In the genomic region with DNA sequence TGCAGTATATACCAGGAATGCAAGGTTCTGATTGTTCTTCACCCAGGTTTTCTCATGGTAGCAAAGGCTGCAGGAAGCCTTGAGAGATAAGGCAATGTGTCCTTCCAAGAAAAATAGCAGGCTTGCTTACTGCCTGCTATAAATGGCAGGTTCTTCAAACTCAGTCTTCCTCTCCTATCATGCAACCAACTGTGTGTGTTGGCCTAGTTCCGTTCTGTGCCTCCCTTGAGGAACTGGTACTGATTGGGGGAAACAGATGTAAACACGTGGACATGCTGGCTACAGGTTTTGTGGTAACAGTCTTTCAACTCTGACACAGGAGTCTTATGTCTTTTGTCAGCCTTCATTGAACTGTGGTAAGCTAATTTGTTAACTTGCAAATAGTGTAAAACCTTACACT, we compare ENCODE assay signal across 2 cellular contexts.
TF ChIP-seq lines count a peak whose summit lies in the region.

No MANE protein-coding gene starts in this region.

TF ChIP-seq in H1, 55 proteins besides CTCF, POLR2A, EP300 and RAD21 (continued from another document):
- TF ChIP-seq TCF12 (IDR thresholded peaks at IDR 0.05; ENCODE audit: low read depth, low read length) (no peak), SP2 (IDR thresholded peaks at IDR 0.05; ENCODE audit: low read length) (no peak), JUN (IDR thresholded peaks at IDR 0.05; ENCODE audit: low read depth, low read length) (no peak), HDAC2 (IDR thresholded peaks at IDR 0.05; ENCODE audit: borderline replicate concordance in 1 of 2, low read depth in 2 of 2, low read length in 2 of 2) (no peak), EZH2 (IDR thresholded peaks at IDR 0.05; ENCODE audit: low read depth, low read length, severe bottlenecking) (no peak), TAF7 (optimal IDR thresholded peaks at IDR 0.05; ENCODE audit: borderline replicate concordance, low read depth, low read length) (no peak), SRF (IDR thresholded peaks at IDR 0.05; ENCODE audit: low read depth, low read length) (no peak), ASH2L (IDR thresholded peaks at IDR 0.05; ENCODE audit: low read length) (no peak)
- TF ChIP-seq, protein P1, sequence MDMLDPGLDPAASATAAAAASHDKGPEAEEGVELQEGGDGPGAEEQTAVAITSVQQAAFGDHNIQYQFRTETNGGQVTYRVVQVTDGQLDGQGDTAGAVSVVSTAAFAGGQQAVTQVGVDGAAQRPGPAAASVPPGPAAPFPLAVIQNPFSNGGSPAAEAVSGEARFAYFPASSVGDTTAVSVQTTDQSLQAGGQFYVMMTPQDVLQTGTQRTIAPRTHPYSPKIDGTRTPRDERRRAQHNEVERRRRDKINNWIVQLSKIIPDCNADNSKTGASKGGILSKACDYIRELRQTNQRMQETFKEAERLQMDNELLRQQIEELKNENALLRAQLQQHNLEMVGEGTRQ (IDR thresholded peaks at IDR 0.05; ENCODE audit: low read length), result no peak
- TF ChIP-seq, protein P2, sequence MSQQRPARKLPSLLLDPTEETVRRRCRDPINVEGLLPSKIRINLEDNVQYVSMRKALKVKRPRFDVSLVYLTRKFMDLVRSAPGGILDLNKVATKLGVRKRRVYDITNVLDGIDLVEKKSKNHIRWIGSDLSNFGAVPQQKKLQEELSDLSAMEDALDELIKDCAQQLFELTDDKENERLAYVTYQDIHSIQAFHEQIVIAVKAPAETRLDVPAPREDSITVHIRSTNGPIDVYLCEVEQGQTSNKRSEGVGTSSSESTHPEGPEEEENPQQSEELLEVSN (IDR thresholded peaks at IDR 0.05), result no peak
- TF ChIP-seq, protein P3, sequence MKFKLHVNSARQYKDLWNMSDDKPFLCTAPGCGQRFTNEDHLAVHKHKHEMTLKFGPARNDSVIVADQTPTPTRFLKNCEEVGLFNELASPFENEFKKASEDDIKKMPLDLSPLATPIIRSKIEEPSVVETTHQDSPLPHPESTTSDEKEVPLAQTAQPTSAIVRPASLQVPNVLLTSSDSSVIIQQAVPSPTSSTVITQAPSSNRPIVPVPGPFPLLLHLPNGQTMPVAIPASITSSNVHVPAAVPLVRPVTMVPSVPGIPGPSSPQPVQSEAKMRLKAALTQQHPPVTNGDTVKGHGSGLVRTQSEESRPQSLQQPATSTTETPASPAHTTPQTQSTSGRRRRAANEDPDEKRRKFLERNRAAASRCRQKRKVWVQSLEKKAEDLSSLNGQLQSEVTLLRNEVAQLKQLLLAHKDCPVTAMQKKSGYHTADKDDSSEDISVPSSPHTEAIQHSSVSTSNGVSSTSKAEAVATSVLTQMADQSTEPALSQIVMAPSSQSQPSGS (IDR thresholded peaks at IDR 0.05; ENCODE audit: low read length), result no peak

TF ChIP-seq in WTC11, 78 proteins besides CTCF, POLR2A, EP300 and RAD21 (continued from another document):
- TF ChIP-seq, protein P4, sequence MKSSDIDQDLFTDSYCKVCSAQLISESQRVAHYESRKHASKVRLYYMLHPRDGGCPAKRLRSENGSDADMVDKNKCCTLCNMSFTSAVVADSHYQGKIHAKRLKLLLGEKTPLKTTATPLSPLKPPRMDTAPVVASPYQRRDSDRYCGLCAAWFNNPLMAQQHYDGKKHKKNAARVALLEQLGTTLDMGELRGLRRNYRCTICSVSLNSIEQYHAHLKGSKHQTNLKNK (CRISPR knock-in tag; IDR thresholded peaks at IDR 0.05), result no peak
- TF ChIP-seq, protein P5, sequence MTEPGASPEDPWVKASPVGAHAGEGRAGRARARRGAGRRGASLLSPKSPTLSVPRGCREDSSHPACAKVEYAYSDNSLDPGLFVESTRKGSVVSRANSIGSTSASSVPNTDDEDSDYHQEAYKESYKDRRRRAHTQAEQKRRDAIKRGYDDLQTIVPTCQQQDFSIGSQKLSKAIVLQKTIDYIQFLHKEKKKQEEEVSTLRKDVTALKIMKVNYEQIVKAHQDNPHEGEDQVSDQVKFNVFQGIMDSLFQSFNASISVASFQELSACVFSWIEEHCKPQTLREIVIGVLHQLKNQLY (CRISPR knock-in tag; IDR thresholded peaks at IDR 0.05), result no peak
- TF ChIP-seq, protein P6, sequence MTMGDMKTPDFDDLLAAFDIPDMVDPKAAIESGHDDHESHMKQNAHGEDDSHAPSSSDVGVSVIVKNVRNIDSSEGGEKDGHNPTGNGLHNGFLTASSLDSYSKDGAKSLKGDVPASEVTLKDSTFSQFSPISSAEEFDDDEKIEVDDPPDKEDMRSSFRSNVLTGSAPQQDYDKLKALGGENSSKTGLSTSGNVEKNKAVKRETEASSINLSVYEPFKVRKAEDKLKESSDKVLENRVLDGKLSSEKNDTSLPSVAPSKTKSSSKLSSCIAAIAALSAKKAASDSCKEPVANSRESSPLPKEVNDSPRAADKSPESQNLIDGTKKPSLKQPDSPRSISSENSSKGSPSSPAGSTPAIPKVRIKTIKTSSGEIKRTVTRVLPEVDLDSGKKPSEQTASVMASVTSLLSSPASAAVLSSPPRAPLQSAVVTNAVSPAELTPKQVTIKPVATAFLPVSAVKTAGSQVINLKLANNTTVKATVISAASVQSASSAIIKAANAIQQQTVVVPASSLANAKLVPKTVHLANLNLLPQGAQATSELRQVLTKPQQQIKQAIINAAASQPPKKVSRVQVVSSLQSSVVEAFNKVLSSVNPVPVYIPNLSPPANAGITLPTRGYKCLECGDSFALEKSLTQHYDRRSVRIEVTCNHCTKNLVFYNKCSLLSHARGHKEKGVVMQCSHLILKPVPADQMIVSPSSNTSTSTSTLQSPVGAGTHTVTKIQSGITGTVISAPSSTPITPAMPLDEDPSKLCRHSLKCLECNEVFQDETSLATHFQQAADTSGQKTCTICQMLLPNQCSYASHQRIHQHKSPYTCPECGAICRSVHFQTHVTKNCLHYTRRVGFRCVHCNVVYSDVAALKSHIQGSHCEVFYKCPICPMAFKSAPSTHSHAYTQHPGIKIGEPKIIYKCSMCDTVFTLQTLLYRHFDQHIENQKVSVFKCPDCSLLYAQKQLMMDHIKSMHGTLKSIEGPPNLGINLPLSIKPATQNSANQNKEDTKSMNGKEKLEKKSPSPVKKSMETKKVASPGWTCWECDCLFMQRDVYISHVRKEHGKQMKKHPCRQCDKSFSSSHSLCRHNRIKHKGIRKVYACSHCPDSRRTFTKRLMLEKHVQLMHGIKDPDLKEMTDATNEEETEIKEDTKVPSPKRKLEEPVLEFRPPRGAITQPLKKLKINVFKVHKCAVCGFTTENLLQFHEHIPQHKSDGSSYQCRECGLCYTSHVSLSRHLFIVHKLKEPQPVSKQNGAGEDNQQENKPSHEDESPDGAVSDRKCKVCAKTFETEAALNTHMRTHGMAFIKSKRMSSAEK (CRISPR knock-in tag; IDR thresholded peaks at IDR 0.05; ENCODE audit: borderline replicate concordance), result no peak
- TF ChIP-seq FOXJ3 (CRISPR knock-in tag; IDR thresholded peaks at IDR 0.05; ENCODE audit: borderline replicate concordance) (no peak), MXD4 (CRISPR knock-in tag; IDR thresholded peaks at IDR 0.05; ENCODE audit: borderline replicate concordance) (no peak), ZNF671 (CRISPR knock-in tag; IDR thresholded peaks at IDR 0.05) (no peak), ZNF138 (CRISPR knock-in tag; conservative IDR thresholded peaks at IDR 0.05) (no peak), SMAD4 (CRISPR knock-in tag; IDR thresholded peaks at IDR 0.05) (no peak), ZNF232 (CRISPR knock-in tag; IDR thresholded peaks at IDR 0.05) (no peak), NFYB (CRISPR knock-in tag; conservative IDR thresholded peaks at IDR 0.05; ENCODE audit: low read depth) (no peak), ATF1 (CRISPR knock-in tag; IDR thresholded peaks at IDR 0.05) (no peak), CREM (CRISPR knock-in tag; IDR thresholded peaks at IDR 0.05) (no peak), ZNF423 (CRISPR knock-in tag; IDR thresholded peaks at IDR 0.05) (no peak)
- TF ChIP-seq, protein P7, sequence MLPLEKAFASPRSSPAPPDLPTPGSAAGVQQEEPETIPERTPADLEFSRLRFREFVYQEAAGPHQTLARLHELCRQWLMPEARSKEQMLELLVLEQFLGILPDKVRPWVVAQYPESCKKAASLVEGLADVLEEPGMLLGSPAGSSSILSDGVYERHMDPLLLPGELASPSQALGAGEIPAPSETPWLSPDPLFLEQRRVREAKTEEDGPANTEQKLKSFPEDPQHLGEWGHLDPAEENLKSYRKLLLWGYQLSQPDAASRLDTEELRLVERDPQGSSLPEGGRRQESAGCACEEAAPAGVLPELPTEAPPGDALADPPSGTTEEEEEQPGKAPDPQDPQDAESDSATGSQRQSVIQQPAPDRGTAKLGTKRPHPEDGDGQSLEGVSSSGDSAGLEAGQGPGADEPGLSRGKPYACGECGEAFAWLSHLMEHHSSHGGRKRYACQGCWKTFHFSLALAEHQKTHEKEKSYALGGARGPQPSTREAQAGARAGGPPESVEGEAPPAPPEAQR (CRISPR knock-in tag; IDR thresholded peaks at IDR 0.05), result no peak
- TF ChIP-seq, protein P8, sequence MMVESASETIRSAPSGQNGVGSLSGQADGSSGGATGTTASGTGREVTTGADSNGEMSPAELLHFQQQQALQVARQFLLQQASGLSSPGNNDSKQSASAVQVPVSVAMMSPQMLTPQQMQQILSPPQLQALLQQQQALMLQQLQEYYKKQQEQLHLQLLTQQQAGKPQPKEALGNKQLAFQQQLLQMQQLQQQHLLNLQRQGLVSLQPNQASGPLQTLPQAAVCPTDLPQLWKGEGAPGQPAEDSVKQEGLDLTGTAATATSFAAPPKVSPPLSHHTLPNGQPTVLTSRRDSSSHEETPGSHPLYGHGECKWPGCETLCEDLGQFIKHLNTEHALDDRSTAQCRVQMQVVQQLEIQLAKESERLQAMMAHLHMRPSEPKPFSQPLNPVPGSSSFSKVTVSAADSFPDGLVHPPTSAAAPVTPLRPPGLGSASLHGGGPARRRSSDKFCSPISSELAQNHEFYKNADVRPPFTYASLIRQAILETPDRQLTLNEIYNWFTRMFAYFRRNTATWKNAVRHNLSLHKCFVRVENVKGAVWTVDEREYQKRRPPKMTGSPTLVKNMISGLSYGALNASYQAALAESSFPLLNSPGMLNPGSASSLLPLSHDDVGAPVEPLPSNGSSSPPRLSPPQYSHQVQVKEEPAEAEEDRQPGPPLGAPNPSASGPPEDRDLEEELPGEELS (CRISPR knock-in tag; IDR thresholded peaks at IDR 0.05), result no peak
- TF ChIP-seq, protein P9, sequence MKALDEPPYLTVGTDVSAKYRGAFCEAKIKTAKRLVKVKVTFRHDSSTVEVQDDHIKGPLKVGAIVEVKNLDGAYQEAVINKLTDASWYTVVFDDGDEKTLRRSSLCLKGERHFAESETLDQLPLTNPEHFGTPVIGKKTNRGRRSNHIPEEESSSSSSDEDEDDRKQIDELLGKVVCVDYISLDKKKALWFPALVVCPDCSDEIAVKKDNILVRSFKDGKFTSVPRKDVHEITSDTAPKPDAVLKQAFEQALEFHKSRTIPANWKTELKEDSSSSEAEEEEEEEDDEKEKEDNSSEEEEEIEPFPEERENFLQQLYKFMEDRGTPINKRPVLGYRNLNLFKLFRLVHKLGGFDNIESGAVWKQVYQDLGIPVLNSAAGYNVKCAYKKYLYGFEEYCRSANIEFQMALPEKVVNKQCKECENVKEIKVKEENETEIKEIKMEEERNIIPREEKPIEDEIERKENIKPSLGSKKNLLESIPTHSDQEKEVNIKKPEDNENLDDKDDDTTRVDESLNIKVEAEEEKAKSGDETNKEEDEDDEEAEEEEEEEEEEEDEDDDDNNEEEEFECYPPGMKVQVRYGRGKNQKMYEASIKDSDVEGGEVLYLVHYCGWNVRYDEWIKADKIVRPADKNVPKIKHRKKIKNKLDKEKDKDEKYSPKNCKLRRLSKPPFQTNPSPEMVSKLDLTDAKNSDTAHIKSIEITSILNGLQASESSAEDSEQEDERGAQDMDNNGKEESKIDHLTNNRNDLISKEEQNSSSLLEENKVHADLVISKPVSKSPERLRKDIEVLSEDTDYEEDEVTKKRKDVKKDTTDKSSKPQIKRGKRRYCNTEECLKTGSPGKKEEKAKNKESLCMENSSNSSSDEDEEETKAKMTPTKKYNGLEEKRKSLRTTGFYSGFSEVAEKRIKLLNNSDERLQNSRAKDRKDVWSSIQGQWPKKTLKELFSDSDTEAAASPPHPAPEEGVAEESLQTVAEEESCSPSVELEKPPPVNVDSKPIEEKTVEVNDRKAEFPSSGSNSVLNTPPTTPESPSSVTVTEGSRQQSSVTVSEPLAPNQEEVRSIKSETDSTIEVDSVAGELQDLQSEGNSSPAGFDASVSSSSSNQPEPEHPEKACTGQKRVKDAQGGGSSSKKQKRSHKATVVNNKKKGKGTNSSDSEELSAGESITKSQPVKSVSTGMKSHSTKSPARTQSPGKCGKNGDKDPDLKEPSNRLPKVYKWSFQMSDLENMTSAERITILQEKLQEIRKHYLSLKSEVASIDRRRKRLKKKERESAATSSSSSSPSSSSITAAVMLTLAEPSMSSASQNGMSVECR (CRISPR knock-in tag; IDR thresholded peaks at IDR 0.05; ENCODE audit: borderline replicate concordance), result no peak
- TF ChIP-seq, protein P10, sequence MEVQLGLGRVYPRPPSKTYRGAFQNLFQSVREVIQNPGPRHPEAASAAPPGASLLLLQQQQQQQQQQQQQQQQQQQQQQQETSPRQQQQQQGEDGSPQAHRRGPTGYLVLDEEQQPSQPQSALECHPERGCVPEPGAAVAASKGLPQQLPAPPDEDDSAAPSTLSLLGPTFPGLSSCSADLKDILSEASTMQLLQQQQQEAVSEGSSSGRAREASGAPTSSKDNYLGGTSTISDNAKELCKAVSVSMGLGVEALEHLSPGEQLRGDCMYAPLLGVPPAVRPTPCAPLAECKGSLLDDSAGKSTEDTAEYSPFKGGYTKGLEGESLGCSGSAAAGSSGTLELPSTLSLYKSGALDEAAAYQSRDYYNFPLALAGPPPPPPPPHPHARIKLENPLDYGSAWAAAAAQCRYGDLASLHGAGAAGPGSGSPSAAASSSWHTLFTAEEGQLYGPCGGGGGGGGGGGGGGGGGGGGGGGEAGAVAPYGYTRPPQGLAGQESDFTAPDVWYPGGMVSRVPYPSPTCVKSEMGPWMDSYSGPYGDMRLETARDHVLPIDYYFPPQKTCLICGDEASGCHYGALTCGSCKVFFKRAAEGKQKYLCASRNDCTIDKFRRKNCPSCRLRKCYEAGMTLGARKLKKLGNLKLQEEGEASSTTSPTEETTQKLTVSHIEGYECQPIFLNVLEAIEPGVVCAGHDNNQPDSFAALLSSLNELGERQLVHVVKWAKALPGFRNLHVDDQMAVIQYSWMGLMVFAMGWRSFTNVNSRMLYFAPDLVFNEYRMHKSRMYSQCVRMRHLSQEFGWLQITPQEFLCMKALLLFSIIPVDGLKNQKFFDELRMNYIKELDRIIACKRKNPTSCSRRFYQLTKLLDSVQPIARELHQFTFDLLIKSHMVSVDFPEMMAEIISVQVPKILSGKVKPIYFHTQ (CRISPR knock-in tag; IDR thresholded peaks at IDR 0.05), result no peak
- TF ChIP-seq, protein P11, sequence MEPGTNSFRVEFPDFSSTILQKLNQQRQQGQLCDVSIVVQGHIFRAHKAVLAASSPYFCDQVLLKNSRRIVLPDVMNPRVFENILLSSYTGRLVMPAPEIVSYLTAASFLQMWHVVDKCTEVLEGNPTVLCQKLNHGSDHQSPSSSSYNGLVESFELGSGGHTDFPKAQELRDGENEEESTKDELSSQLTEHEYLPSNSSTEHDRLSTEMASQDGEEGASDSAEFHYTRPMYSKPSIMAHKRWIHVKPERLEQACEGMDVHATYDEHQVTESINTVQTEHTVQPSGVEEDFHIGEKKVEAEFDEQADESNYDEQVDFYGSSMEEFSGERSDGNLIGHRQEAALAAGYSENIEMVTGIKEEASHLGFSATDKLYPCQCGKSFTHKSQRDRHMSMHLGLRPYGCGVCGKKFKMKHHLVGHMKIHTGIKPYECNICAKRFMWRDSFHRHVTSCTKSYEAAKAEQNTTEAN (CRISPR knock-in tag; IDR thresholded peaks at IDR 0.05), result no peak
